ENCODE assay signal across 8 cellular contexts in the genomic region with DNA sequence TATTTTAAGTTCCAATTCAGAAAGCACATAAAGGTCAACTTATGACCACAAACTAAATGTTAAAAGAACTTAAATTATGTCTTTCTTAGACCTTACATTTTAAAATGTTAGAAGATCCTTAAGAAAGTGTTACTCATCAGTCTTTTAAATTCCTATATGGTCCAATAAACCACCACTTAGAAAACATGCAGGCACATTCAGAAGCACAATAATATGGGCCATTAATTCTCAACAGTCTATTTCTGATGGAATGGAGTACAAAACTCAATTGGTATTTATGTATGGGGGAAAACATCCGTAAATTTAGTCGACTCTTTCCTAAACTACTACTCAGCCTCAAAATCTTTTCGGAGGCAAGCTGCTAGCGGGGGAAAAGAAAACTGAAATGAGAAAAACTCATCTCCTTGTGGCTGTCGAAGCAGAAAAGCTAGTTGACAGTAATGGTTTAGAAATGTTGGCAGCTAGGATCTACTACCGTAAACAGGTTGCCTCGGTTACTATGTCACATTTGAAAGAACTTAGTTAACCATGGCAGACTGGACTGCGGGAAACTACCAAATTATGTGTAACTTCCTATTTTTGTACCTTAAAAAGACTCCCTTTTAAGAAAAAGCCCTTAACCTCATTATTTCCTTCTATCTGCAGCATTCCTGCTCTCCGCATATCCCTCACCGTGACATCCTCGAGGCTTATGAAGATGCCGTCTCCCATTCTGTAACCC. TPM values are rescaled to one million over a fixed set of nuclear protein-coding genes. Genes with fewer than 3 reads are reported as not detected.
DNase-seq lines count a peak whose midpoint lies in the region; ATAC-seq and TF ChIP-seq lines count a peak whose summit lies in the region.

No MANE protein-coding gene starts in this region.

- H3K27me3 ChIP-seq in HAP-1 (ENCODE audit: low read depth) (no peaks in the 10 kb centered on the region), neural progenitor cell (no peaks in the 10 kb centered on the region)

- H3K4me2 ChIP-seq in neural progenitor cell: peak overlapping the region; percentile 87

- no peaks in the 10 kb centered on the region for H3K4me1 ChIP-seq in HAP-1
- peaks cover 18% of the 10 kb centered on the region for H3K4me1 ChIP-seq in neural progenitor cell

- peaks cover 14% of the 10 kb centered on the region for H4K20me1 ChIP-seq in neural progenitor cell (ENCODE audit: low read depth)

- H3K27me3 Mint-ChIP-seq in neural progenitor cell (ENCODE audit: insufficient read depth, low read depth): peaks cover 6% of the 10 kb centered on the region

- H3K27ac Mint-ChIP-seq in neural progenitor cell: peak overlapping the region; percentile 91

- CTCF ChIA-PET in GM10248 (lab: Yijun Ruan, JAX): interaction anchor here (1.5 to 6.8 kb wide), 4 partner anchors 10 to 14 kb away, joined by 4 to 66 read pairs (median 8); no protein-coding TSS in a partner anchor

- H3K36me3 ChIP-seq in HAP-1 (replicated peaks) (no peaks in the 10 kb centered on the region), neural progenitor cell (no peaks in the 10 kb centered on the region)

- TF ChIP-seq CTCF in AG10803 (conservative IDR thresholded peaks at IDR 0.05; ENCODE audit: low read length) (no peak), neural progenitor cell (IDR thresholded peaks at IDR 0.05) (no peak), GM10248 (IDR thresholded peaks at IDR 0.05; ENCODE audit: control extremely low read depth, extremely low read depth, low read depth, missing control alignments) (no peak)

- no peaks in the 10 kb centered on the region for H3K9me3 Mint-ChIP-seq in neural progenitor cell

- peaks cover 7% of the 10 kb centered on the region for H3F3A ChIP-seq in neural progenitor cell (ENCODE audit: low read depth)

- H2AFZ ChIP-seq in neural progenitor cell (replicated peaks): no peak overlapping the region

- H3K4me3 Mint-ChIP-seq in neural progenitor cell: peak overlapping the region; percentile 99

- peaks cover 27% of the 10 kb centered on the region for H3K4me1 Mint-ChIP-seq in neural progenitor cell

- H3K79me2 ChIP-seq in neural progenitor cell (ENCODE audit: low read depth): peaks cover 26% of the 10 kb centered on the region

- POLR2A ChIA-PET in GM10248 (lab: Yijun Ruan, JAX): no interaction called here

- DNase-seq in AG10803 (ENCODE audit: low read depth) (peak; percentile 64), HAP-1 (ENCODE audit: low spot score in 2 of 2) (no peak), SW480 (ENCODE audit: low spot score) (peak; percentile 18), erythroblast (lab: John Stamatoyannopoulos, UW) (peak; percentile 68 to 77), neural progenitor cell (ENCODE audit: low spot score) (peak; percentile 3), GM10248 (ENCODE audit: extremely low spot score) (no peak), cerebellar nuclear complex (lab: John Stamatoyannopoulos, UW) (no peak)

- TF ChIP-seq POLR2A in erythroblast (IDR thresholded peaks at IDR 0.05; ENCODE audit: low read length): no peak

- H3K4me3 ChIP-seq in AG10803 (ENCODE audit: low read length) (peak overlapping the region; percentile 73), HAP-1 (peak overlapping the region; percentile 88), neural progenitor cell (peak overlapping the region; percentile 63)

- no peak for ATAC-seq in GM18907 (IDR thresholded peaks at IDR 0.05; ENCODE audit: unreplicated experiment)

- in situ Hi-C loops in HAP-1 (cut with MboI; ENCODE audit: low sequenced_read_pairs): no loop called here

- H3K27ac ChIP-seq in neural progenitor cell: no peak overlapping the region

- H3K9me3 ChIP-seq in HAP-1 (no peaks in the 10 kb centered on the region), neural progenitor cell (ENCODE audit: low read depth) (no peaks in the 10 kb centered on the region)

- peak overlapping the region; percentile 85 for H3K9ac ChIP-seq in neural progenitor cell

- no peaks in the 10 kb centered on the region for H3K36me3 Mint-ChIP-seq in neural progenitor cell

RNA-seq across cellular contexts. Expression of gene TRMT1L, which starts 1.0 kb away (rescaled TPM):
- total RNA-seq in neural progenitor cell (ENCODE audit: low replicate concordance): 41.2 and 58.9 TPM in 2 replicates

RNA-seq across cellular contexts. Expression of gene SWT1, which starts 1.2 kb away (rescaled TPM):
- 9.1 and 12.4 TPM in 2 replicates for total RNA-seq in neural progenitor cell (ENCODE audit: low replicate concordance)

Comparison
In these comparisons a context has a peak if more than half of its experiments do, and no peak if none do; other contexts are left out.
1. DNase-seq: peak in AG10803 (single experiment), SW480 (single experiment), erythroblast (2 of 2) and neural progenitor cell (single experiment); none in HAP-1 (0 of 2), GM10248 (single experiment) and cerebellar nuclear complex (0 of 2).
2. Peak in every context shown above with its lines, with median percentiles within 50 percentile points of each other: H3K4me3 ChIP-seq.